ENCODE assay signal across 10 cellular contexts in the genomic region with DNA sequence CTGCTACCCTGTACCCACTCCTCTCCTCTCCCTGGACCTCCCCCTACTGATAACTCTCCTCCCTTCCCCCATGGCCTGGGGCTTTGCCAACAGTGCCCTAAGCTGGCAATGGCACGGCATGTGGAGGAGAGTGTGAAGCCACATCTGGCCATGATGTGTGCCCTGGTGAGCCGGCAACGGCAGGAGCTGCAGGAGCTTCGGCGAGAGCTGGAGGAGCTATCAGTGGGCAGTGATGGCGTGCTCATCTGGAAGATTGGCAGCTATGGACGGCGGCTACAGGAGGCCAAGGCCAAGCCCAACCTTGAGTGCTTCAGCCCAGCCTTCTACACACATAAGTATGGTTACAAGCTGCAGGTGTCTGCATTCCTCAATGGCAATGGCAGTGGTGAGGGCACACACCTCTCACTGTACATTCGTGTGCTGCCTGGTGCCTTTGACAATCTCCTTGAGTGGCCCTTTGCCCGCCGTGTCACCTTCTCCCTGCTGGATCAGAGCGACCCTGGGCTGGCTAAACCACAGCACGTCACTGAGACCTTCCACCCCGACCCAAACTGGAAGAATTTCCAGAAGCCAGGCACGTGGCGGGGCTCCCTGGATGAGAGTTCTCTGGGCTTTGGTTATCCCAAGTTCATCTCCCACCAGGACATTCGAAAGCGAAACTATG. TPM values are rescaled to one million over a fixed set of nuclear protein-coding genes. Genes with fewer than 3 reads are reported as not detected.
DNase-seq lines count a peak whose midpoint lies in the region; ATAC-seq, FAIRE-seq and TF ChIP-seq lines count a peak whose summit lies in the region.
"Had no signal": no experiment of that assay in that cellular context is flagged by ENCODE, and none has a peak within 500 bp of the region (broad histone marks: within the 10 kb centered on the region; RNA-seq: fewer than 3 reads in every experiment).

No MANE protein-coding gene starts in this region.

- peaks cover 12% of the 10 kb centered on the region for H3K4me1 Mint-ChIP-seq in Caco-2 (ENCODE audit: low read depth, unreplicated experiment)
- H3K4me1 Mint-ChIP-seq in effector memory CD8-positive, alpha-beta T cell (ENCODE audit: low read depth in 2 of 2): peaks cover 12 to 14% of the 10 kb centered on the region in 2 donors

- H3K4me1 ChIP-seq in Caco-2: peaks cover 28% of the 10 kb centered on the region
- H3K4me1 ChIP-seq in RWPE2 (ENCODE audit: insufficient read depth, poor library complexity, severe bottlenecking): peaks cover 19% of the 10 kb centered on the region
- peaks cover 38 to 48% (median 43%) of the 10 kb centered on the region in 3 donors for H3K4me1 ChIP-seq in pancreas
- H3K4me1 ChIP-seq in effector memory CD4-positive, alpha-beta T cell (ENCODE audit: control insufficient read depth, insufficient read depth, low read length, poor library complexity, severe bottlenecking): peaks cover 22% of the 10 kb centered on the region

- H3K9me3 ChIP-seq in Caco-2 (no peaks in the 10 kb centered on the region), RWPE2 (ENCODE audit: severe bottlenecking) (no peaks in the 10 kb centered on the region), pancreas (no peaks in the 10 kb centered on the region)
- H3K9me3 ChIP-seq in effector memory CD4-positive, alpha-beta T cell (ENCODE audit: control insufficient read depth, low read length): no peaks in the 10 kb centered on the region

- no peak for FAIRE-seq in pancreas (lab: Jason Lieb, UNC)

- no peak for TF ChIP-seq CTCF in Caco-2 (IDR thresholded peaks at IDR 0.05; ENCODE audit: insufficient read depth in 1 of 2, low read depth in 1 of 2, low read length in 1 of 2, severe bottlenecking in 1 of 2, unreplicated experiment in 1 of 2)
- TF ChIP-seq CTCF in RWPE2 (IDR thresholded peaks at IDR 0.05; ENCODE audit: poor library complexity, severe bottlenecking): no peak
- no peak for TF ChIP-seq CTCF in pancreas (IDR thresholded peaks at IDR 0.05)

- no peak for DNase-seq in Caco-2
- no peak for DNase-seq in RWPE2 (ENCODE audit: low spot score)
- no peak for DNase-seq in effector memory CD8-positive, alpha-beta T cell
- DNase-seq in pancreas: peak in 4 of 6 donors; percentile 50 to 80 (median 63)
- no peak for DNase-seq in effector memory CD4-positive, alpha-beta T cell
- no peak for DNase-seq in RPMI8226
- no peak for DNase-seq in NCI-H2227 treated with DMSO at 0.1 percent for 48 hours (lab: John Stamatoyannopoulos, UW)
- DNase-seq in NCI-H345 treated with DMSO at 0.1 percent for 48 hours (lab: John Stamatoyannopoulos, UW; ENCODE audit: unreplicated experiment): no peak
- DNase-seq: T-helper 9 cell had no signal

- H3K27ac ChIP-seq in RWPE2 (ENCODE audit: poor library complexity, severe bottlenecking): peak overlapping the region; percentile 95
- peak overlapping the region in 1 of 4 donors; percentile 57 for H3K27ac ChIP-seq in pancreas
- H3K27ac ChIP-seq in effector memory CD4-positive, alpha-beta T cell (ENCODE audit: insufficient read depth, low read length, poor library complexity, severe bottlenecking): no peak overlapping the region

- H3K27me3 Mint-ChIP-seq in Caco-2 (ENCODE audit: insufficient read depth, unreplicated experiment): no peaks in the 10 kb centered on the region
- no peaks in the 10 kb centered on the region for H3K27me3 Mint-ChIP-seq in effector memory CD8-positive, alpha-beta T cell

- BruUV-seq in Caco-2 (replicated peaks; lab: Mats Ljungman, UMichigan): no TSS peak

- ATAC-seq in RWPE2 (ENCODE audit: low read depth) (no peak), pancreas (no peak)
- ATAC-seq in effector memory CD8-positive, alpha-beta T cell (replicated peaks): no peak
- ATAC-seq: left cardiac atrium had no signal

- H3K9me3 Mint-ChIP-seq in Caco-2 (ENCODE audit: unreplicated experiment): no peaks in the 10 kb centered on the region
- no peaks in the 10 kb centered on the region for H3K9me3 Mint-ChIP-seq in effector memory CD8-positive, alpha-beta T cell

- peak overlapping the region; percentile 81 for H3K27ac Mint-ChIP-seq in Caco-2 (ENCODE audit: unreplicated experiment)
- peak overlapping the region; percentile 46 to 82 for H3K27ac Mint-ChIP-seq in effector memory CD8-positive, alpha-beta T cell

- WGBS in pancreas, 2 donors: 45 to 46% methylated on average over 18 of the region's 18 CpGs

- no peaks in the 10 kb centered on the region for H3K27me3 ChIP-seq in Caco-2 (replicated peaks; ENCODE audit: control insufficient read depth, insufficient read depth, low read length)
- no peaks in the 10 kb centered on the region for H3K27me3 ChIP-seq in RWPE2 (ENCODE audit: insufficient read depth, poor library complexity, severe bottlenecking)
- no peaks in the 10 kb centered on the region for H3K27me3 ChIP-seq in pancreas
- no peaks in the 10 kb centered on the region for H3K27me3 ChIP-seq in effector memory CD4-positive, alpha-beta T cell (replicated peaks; ENCODE audit: control insufficient read depth, insufficient read depth, low read length, poor library complexity, severe bottlenecking)

- H3K4me3 Mint-ChIP-seq in Caco-2 (ENCODE audit: unreplicated experiment): peak overlapping the region; percentile 43
- no peak overlapping the region for H3K4me3 Mint-ChIP-seq in effector memory CD8-positive, alpha-beta T cell

- POLR2A ChIA-PET in Caco-2 (lab: Charles Lee): interaction anchor here (1.5 to 8.1 kb wide), 2 partner anchors 22 to 39 kb away, joined by 3 to 165 read pairs; partner anchors contain the start of genes NEK8 and TLCD1

- H3K36me3 ChIP-seq in Caco-2 (ENCODE audit: control insufficient read depth, insufficient read depth, low read length) (peaks cover 24% of the 10 kb centered on the region), RWPE2 (ENCODE audit: low read depth) (peaks cover 68% of the 10 kb centered on the region), pancreas (peaks cover 0 to 23% (median 12%) of the 10 kb centered on the region in 3 donors)
- H3K36me3 ChIP-seq in effector memory CD4-positive, alpha-beta T cell (ENCODE audit: control insufficient read depth, insufficient read depth, low read length): peaks cover 10% of the 10 kb centered on the region

- CTCF ChIA-PET in Caco-2 (lab: Charles Lee): interaction anchor here (0.9 to 9.5 kb wide), 5 partner anchors 16 to 153 kb away, joined by 4 to 324 read pairs (median 16); partner anchors contain the start of genes NEK8, RPL23A and TLCD1

- H3K4me3 ChIP-seq in Caco-2 (ENCODE audit: low read depth, low read length) (no peak overlapping the region), RWPE2 (ENCODE audit: severe bottlenecking) (no peak overlapping the region), pancreas (no peak overlapping the region)
- H3K4me3 ChIP-seq in effector memory CD4-positive, alpha-beta T cell (ENCODE audit: insufficient read depth, low read depth, low read length, poor library complexity, severe bottlenecking): no peak overlapping the region

- H3K36me3 Mint-ChIP-seq in Caco-2 (ENCODE audit: insufficient read depth, unreplicated experiment): peaks cover 93% of the 10 kb centered on the region
- H3K36me3 Mint-ChIP-seq in effector memory CD8-positive, alpha-beta T cell (ENCODE audit: insufficient read depth): peaks cover 48% of the 10 kb centered on the region

- intact Hi-C loops in Caco-2 (cut with micrococcal nuclease; ENCODE audit: unreplicated experiment) (no loop called here), pancreas (cut with DNase I) (no loop called here)

RNA-seq across cellular contexts. Expression of gene TRAF4, which starts 5.2 kb away (rescaled TPM):
- total RNA-seq in Caco-2 (2022) (140 and 154 TPM in 2 replicates), pancreas (10 to 100 TPM; 22.6 to 48.2 (median 32.3) TPM)
- polyA plus RNA-seq in pancreas: 10 to 100 TPM; 41.0 to 43.8 TPM

RNA-seq across cellular contexts. Expression of gene NEK8, which starts 20.4 kb away (rescaled TPM):
- total RNA-seq in Caco-2 (2022) (11.0 and 13.4 TPM in 2 replicates), pancreas (1 to 10 TPM; 2.5 to 5.8 (median 3.8) TPM)
- polyA plus RNA-seq in pancreas: 1 to 10 TPM; 8.4 to 9.7 TPM

RNA-seq across cellular contexts. Expression of gene TLCD1, which starts 23.0 kb away (rescaled TPM):
- total RNA-seq in Caco-2 (2022) (31.7 and 37.9 TPM in 2 replicates), pancreas (1 to 10 TPM; 3.7 to 6.4 (median 4.2) TPM)
- 10 to 100 TPM; 10.2 to 10.5 TPM for polyA plus RNA-seq in pancreas

RNA-seq across cellular contexts. Expression of gene RPL23A, which starts 29.2 kb away (rescaled TPM):
- total RNA-seq in Caco-2 (2022) (1,980 and 2,181 TPM in 2 replicates), pancreas (100 to 1,000 TPM; 551 to 988 (median 835) TPM)
- 100 to 1,000 TPM; 305 to 640 TPM for polyA plus RNA-seq in pancreas

RNA-seq across cellular contexts. Expression of gene RAB34, which starts 31.3 kb away (rescaled TPM):
- 1.2 and 1.8 TPM in 2 replicates for total RNA-seq in Caco-2 (2022)
- 10 to 100 TPM in 1 of 6 donors, 1 to 10 TPM in 4, under 1 TPM in 1; 0.94 to 10.6 (median 5.3) TPM for total RNA-seq in pancreas
- 10 to 100 TPM; 11.7 to 17.7 TPM for polyA plus RNA-seq in pancreas

Comparison
In these comparisons a context has a peak if more than half of its experiments do, and no peak if none do; other contexts are left out.
1. DNase-seq: peak in pancreas (4 of 6); none in Caco-2 (0 of 2), RWPE2 (single experiment), effector memory CD8-positive, alpha-beta T cell (0 of 3), effector memory CD4-positive, alpha-beta T cell (0 of 3), RPMI8226 (single experiment), NCI-H2227 treated with DMSO at 0.1 percent for 48 hours (single experiment) and NCI-H345 treated with DMSO at 0.1 percent for 48 hours (single experiment).